In the genomic region with DNA sequence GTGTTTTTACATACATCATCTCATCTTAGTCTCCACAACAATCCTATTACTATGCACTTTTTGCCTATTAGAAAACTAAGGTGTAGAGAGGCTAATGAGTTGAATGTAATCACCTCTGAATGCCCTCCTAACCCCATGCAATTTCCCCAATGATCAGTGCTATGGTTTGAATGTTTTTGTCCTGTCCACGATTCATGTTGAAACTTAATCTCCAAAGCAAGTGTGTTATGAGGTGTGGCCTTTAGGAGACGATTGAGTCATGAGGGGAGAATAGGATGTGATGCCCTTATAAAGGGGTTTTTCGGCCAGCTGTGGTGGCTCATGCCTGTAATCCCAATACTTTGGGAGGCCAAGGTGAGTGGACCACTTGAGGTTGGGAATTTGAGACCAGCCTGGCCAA, we compare ENCODE assay signal across 15 cellular contexts. TPM values are rescaled to one million over a fixed set of nuclear protein-coding genes. Genes with fewer than 3 reads are reported as not detected.
DNase-seq lines count a peak whose midpoint lies in the region; ATAC-seq and TF ChIP-seq lines count a peak whose summit lies in the region.
"Had no signal": no experiment of that assay in that cellular context is flagged by ENCODE, and none has a peak within 500 bp of the region (broad histone marks: within the 10 kb centered on the region; RNA-seq: fewer than 3 reads in every experiment).

No MANE protein-coding gene starts in this region.

- no peaks in the 10 kb centered on the region for H3K36me3 ChIP-seq in adrenal gland (replicated peaks in 1 of 2)
- H3K36me3 ChIP-seq: BLaER1 had no signal

- no peak overlapping the region for H3K27ac Mint-ChIP-seq in activated naive CD4-positive, alpha-beta T cell treated with anti-CD3 and anti-CD28 coated beads, Interleukin-2, amount 50 U/mL, for 72 hours
- H3K27ac Mint-ChIP-seq: CD8-positive, alpha-beta memory T cell; GM23338 had no signal

- intact Hi-C loops in adrenal gland (cut with DNase I), result no loop called here

- H3K36me3 Mint-ChIP-seq in activated naive CD4-positive, alpha-beta T cell treated with anti-CD3 and anti-CD28 coated beads, Interleukin-2, amount 50 U/mL, for 72 hours, result no peaks in the 10 kb centered on the region
- H3K36me3 Mint-ChIP-seq: CD8-positive, alpha-beta memory T cell; IgD-negative memory B cell had no signal

- ATAC-seq in activated naive CD4-positive, alpha-beta T cell treated with anti-CD3 and anti-CD28 coated beads, Interleukin-2, amount 50 U/mL, for 72 hours, result peak; percentile 50 to 67
- ATAC-seq: GM23338 had no signal

- no peak overlapping the region for H3K27ac ChIP-seq in adrenal gland
- H3K27ac ChIP-seq: 22Rv1, BLaER1 had no signal

- H3K9me3 Mint-ChIP-seq in activated naive CD4-positive, alpha-beta T cell treated with anti-CD3 and anti-CD28 coated beads, Interleukin-2, amount 50 U/mL, for 72 hours, result no peaks in the 10 kb centered on the region
- H3K9me3 Mint-ChIP-seq: CD8-positive, alpha-beta memory T cell; GM23338; IgD-negative memory B cell had no signal

- no peak for TF ChIP-seq CTCF in adrenal gland (IDR thresholded peaks at IDR 0.05)

- H3K27me3 ChIP-seq in adrenal gland, result no peaks in the 10 kb centered on the region
- H3K27me3 ChIP-seq: BLaER1 had no signal

- peaks cover 0 to 7% of the 10 kb centered on the region in 2 donors for H3K4me1 ChIP-seq in adrenal gland (replicated peaks in 1 of 2)
- H3K4me1 ChIP-seq: BLaER1, Caco-2 had no signal

- DNase-seq in activated naive CD4-positive, alpha-beta T cell treated with anti-CD3 and anti-CD28 coated beads, Interleukin-2, amount 50 U/mL, for 72 hours (ENCODE audit: low spot score in 2 of 2), result no peak
- no peak for DNase-seq in activated naive CD4-positive, alpha-beta T cell treated with Interleukin-2 at 50 U/mL for 16 hours
- DNase-seq in RKO (ENCODE audit: low spot score) (peak; percentile 11), myocyte (ENCODE audit: low read depth) (peak; percentile 20), NOMO-1 treated with dmso at 0.1 percent for 144 hours (lab: John Stamatoyannopoulos, UW; ENCODE audit: unreplicated experiment) (no peak), HUDEP-2 (lab: John Stamatoyannopoulos, UW; ENCODE audit: unreplicated experiment in 76 of 76) (no peak), adrenal gland (no peak)
- DNase-seq: AML-193; Caco-2; CD8-positive, alpha-beta memory T cell; H7 had no signal

- no peaks in the 10 kb centered on the region for H3K9me3 ChIP-seq in adrenal gland (replicated peaks in 1 of 3)
- H3K9me3 ChIP-seq: BLaER1, Caco-2 had no signal

- no peak overlapping the region for H3K4me3 ChIP-seq in adrenal gland
- H3K4me3 ChIP-seq: BLaER1, GM23338 had no signal

- WGBS in adrenal gland, 4 donors, result 82 to 89% (median 86%) methylated on average over 3 of the region's 3 CpGs

- no peak for TF ChIP-seq POLR2A in adrenal gland (IDR thresholded peaks at IDR 0.05)

RNA-seq across cellular contexts. Expression of a gene that starts 2.0 kb away (rescaled TPM):
- under 1 TPM in 1 of 2 donors, not detected in 1; 0.10 TPM for total RNA-seq in activated naive CD4-positive, alpha-beta T cell treated with anti-CD3 and anti-CD28 coated beads, Interleukin-2, amount 50 U/mL, for 72 hours
- total RNA-seq in myocyte (not detected in 2 replicates), adrenal gland (under 1 TPM in 5 of 8 donors, not detected in 3; 0.07 to 0.51 (median 0.19) TPM)
- polyA plus RNA-seq in myocyte (2012), result 0.03 TPM
- under 1 TPM in 2 of 3 donors, not detected in 1; 0.16 to 0.27 TPM for polyA plus RNA-seq in adrenal gland
- total RNA-seq: Caco-2; CD8-positive, alpha-beta memory T cell; GM23338; H7 had no signal
- polyA plus RNA-seq: CD8-positive, alpha-beta memory T cell; IgD-negative memory B cell had no signal

RNA-seq across cellular contexts. Expression of a gene that starts 33.3 kb away (rescaled TPM):
- under 1 TPM; 0.32 to 0.39 TPM for total RNA-seq in activated naive CD4-positive, alpha-beta T cell treated with anti-CD3 and anti-CD28 coated beads, Interleukin-2, amount 50 U/mL, for 72 hours
- total RNA-seq in myocyte (0.08 and 0.21 TPM in 2 replicates), adrenal gland (1 to 10 TPM in 7 of 8 donors, under 1 TPM in 1; 0.60 to 3.5 (median 1.7) TPM)
- 0.03 TPM for polyA plus RNA-seq in myocyte (2012)
- polyA plus RNA-seq in adrenal gland, result 1 to 10 TPM in 2 of 3 donors, under 1 TPM in 1; 0.97 to 1.3 (median 1.1) TPM
- polyA plus RNA-seq: CD8-positive, alpha-beta memory T cell; IgD-negative memory B cell had no signal

Comparison
In these comparisons a context has a peak if more than half of its experiments do, and no peak if none do; other contexts are left out.
1. DNase-seq: peak in RKO (single experiment) and myocyte (single experiment); none in activated naive CD4-positive, alpha-beta T cell treated with anti-CD3 and anti-CD28 coated beads, Interleukin-2, amount 50 U/mL, for 72 hours (0 of 2), activated naive CD4-positive, alpha-beta T cell treated with Interleukin-2 at 50 U/mL for 16 hours (single experiment), NOMO-1 treated with dmso at 0.1 percent for 144 hours (single experiment), HUDEP-2 (0 of 76) and adrenal gland (0 of 7).